In genomic region chr7:100351657-100352058, GRCh38 we compare ENCODE assay signal across 21 cellular contexts. TPM values are rescaled to one million over a fixed set of nuclear protein-coding genes. Genes with fewer than 3 reads are reported as not detected.
A peak's percentile ranks its signal among the peaks of the same experiment; 100 is the strongest.
DNase-seq lines count a peak whose midpoint lies in the region; ATAC-seq lines count a peak whose summit lies in the region.
"Had no signal": no experiment of that assay in that cellular context is flagged by ENCODE, and none has a peak within 500 bp of the region (broad histone marks: within the 10 kb centered on the region; RNA-seq: fewer than 3 reads in every experiment).

No MANE protein-coding gene starts in this region.

- POLR2A ChIA-PET in activated CD4-positive, alpha-beta memory T cell treated with anti-CD3 and anti-CD28 coated beads, Interleukin-2, amount 10 ng/mL, durations not matched to agents 7 days and 5 days (lab: Charles Lee): no interaction called here

- H3K27ac Mint-ChIP-seq in activated T-cell treated with anti-CD3 and anti-CD28 coated beads, Interleukin-2, amount 50 U/mL, for 24 hours: peak overlapping the region; percentile 59
- peak overlapping the region; percentile 80 for H3K27ac Mint-ChIP-seq in activated CD4-positive, alpha-beta memory T cell treated with anti-CD3 and anti-CD28 coated beads, Interleukin-2, amount 10 ng/mL, durations not matched to agents 7 days and 5 days
- H3K27ac Mint-ChIP-seq in effector memory CD8-positive, alpha-beta T cell: peak overlapping the region; percentile 94
- peak overlapping the region; percentile 45 for H3K27ac Mint-ChIP-seq in stimulated activated naive CD8-positive, alpha-beta T cell treated with anti-CD3 and anti-CD28 coated beads, Interleukin-15, Interleukin-2, amounts not matched to agents 100 ng/mL and 50 ng/mL, for 24 hours
- H3K27ac Mint-ChIP-seq: mesothelial cell of epicardium, WTC11 had no signal

- peaks cover 42% of the 10 kb centered on the region for H3K4me1 Mint-ChIP-seq in activated T-cell treated with anti-CD3 and anti-CD28 coated beads, Interleukin-2, amount 50 U/mL, for 24 hours (ENCODE audit: low read depth)
- H3K4me1 Mint-ChIP-seq in activated CD4-positive, alpha-beta memory T cell treated with anti-CD3 and anti-CD28 coated beads, Interleukin-2, amount 10 ng/mL, durations not matched to agents 7 days and 5 days: peaks cover 30% of the 10 kb centered on the region
- H3K4me1 Mint-ChIP-seq in effector memory CD8-positive, alpha-beta T cell (ENCODE audit: low read depth in 2 of 2): peaks cover 28 to 32% of the 10 kb centered on the region in 2 donors
- peaks cover 44% of the 10 kb centered on the region for H3K4me1 Mint-ChIP-seq in stimulated activated naive CD8-positive, alpha-beta T cell treated with anti-CD3 and anti-CD28 coated beads, Interleukin-15, Interleukin-2, amounts not matched to agents 100 ng/mL and 50 ng/mL, for 24 hours (ENCODE audit: low read depth)
- H3K4me1 Mint-ChIP-seq: mesothelial cell of epicardium, WTC11 had no signal

- peak; percentile 24 for ATAC-seq in effector memory CD8-positive, alpha-beta T cell (replicated peaks)
- ATAC-seq: foreskin keratinocyte, WTC11 had no signal

- peaks cover 93% of the 10 kb centered on the region for H3K36me3 Mint-ChIP-seq in activated T-cell treated with anti-CD3 and anti-CD28 coated beads, Interleukin-2, amount 50 U/mL, for 24 hours (ENCODE audit: low read depth)
- peaks cover 61% of the 10 kb centered on the region for H3K36me3 Mint-ChIP-seq in activated CD4-positive, alpha-beta memory T cell treated with anti-CD3 and anti-CD28 coated beads, Interleukin-2, amount 10 ng/mL, durations not matched to agents 7 days and 5 days (ENCODE audit: low read depth)
- H3K36me3 Mint-ChIP-seq in effector memory CD8-positive, alpha-beta T cell (ENCODE audit: insufficient read depth): peaks cover 84% of the 10 kb centered on the region
- peaks cover 62% of the 10 kb centered on the region for H3K36me3 Mint-ChIP-seq in stimulated activated naive CD8-positive, alpha-beta T cell treated with anti-CD3 and anti-CD28 coated beads, Interleukin-15, Interleukin-2, amounts not matched to agents 100 ng/mL and 50 ng/mL, for 24 hours (ENCODE audit: low read depth)

- CTCF ChIA-PET in activated CD4-positive, alpha-beta memory T cell treated with anti-CD3 and anti-CD28 coated beads, Interleukin-2, amount 10 ng/mL, durations not matched to agents 7 days and 5 days (lab: Charles Lee): no interaction called here

- no peaks in the 10 kb centered on the region for H3K27me3 Mint-ChIP-seq in activated T-cell treated with anti-CD3 and anti-CD28 coated beads, Interleukin-2, amount 50 U/mL, for 24 hours
- no peaks in the 10 kb centered on the region for H3K27me3 Mint-ChIP-seq in activated CD4-positive, alpha-beta memory T cell treated with anti-CD3 and anti-CD28 coated beads, Interleukin-2, amount 10 ng/mL, durations not matched to agents 7 days and 5 days
- H3K27me3 Mint-ChIP-seq in effector memory CD8-positive, alpha-beta T cell: no peaks in the 10 kb centered on the region
- no peaks in the 10 kb centered on the region for H3K27me3 Mint-ChIP-seq in stimulated activated naive CD8-positive, alpha-beta T cell treated with anti-CD3 and anti-CD28 coated beads, Interleukin-15, Interleukin-2, amounts not matched to agents 100 ng/mL and 50 ng/mL, for 24 hours

- no peak for DNase-seq in activated T-cell treated with anti-CD3 and anti-CD28 coated beads, Interleukin-2, amount 50 U/mL, for 24 hours
- no peak for DNase-seq in activated T-cell treated with anti-CD3 and anti-CD28 coated beads for 4 hours
- no peak for DNase-seq in activated CD4-positive, alpha-beta memory T cell treated with anti-CD3 and anti-CD28 coated beads, Interleukin-2, amount 10 ng/mL, durations not matched to agents 7 days and 5 days
- DNase-seq in effector memory CD8-positive, alpha-beta T cell: no peak
- DNase-seq in MV-4-11 (lab: John Stamatoyannopoulos, UW): no peak
- no peak for DNase-seq in NCI-H446 (lab: John Stamatoyannopoulos, UW)
- DNase-seq in NCI-H2029 (lab: John Stamatoyannopoulos, UW): no peak
- DNase-seq: amygdala; central memory CD4-positive, alpha-beta T cell; COR-L47; EL; foreskin keratinocyte; NCI-H146; NCI-H345; occipital lobe had no signal

- H3K9me3 Mint-ChIP-seq in activated T-cell treated with anti-CD3 and anti-CD28 coated beads, Interleukin-2, amount 50 U/mL, for 24 hours: no peaks in the 10 kb centered on the region
- no peaks in the 10 kb centered on the region for H3K9me3 Mint-ChIP-seq in activated CD4-positive, alpha-beta memory T cell treated with anti-CD3 and anti-CD28 coated beads, Interleukin-2, amount 10 ng/mL, durations not matched to agents 7 days and 5 days
- H3K9me3 Mint-ChIP-seq in effector memory CD8-positive, alpha-beta T cell: no peaks in the 10 kb centered on the region
- no peaks in the 10 kb centered on the region for H3K9me3 Mint-ChIP-seq in stimulated activated naive CD8-positive, alpha-beta T cell treated with anti-CD3 and anti-CD28 coated beads, Interleukin-15, Interleukin-2, amounts not matched to agents 100 ng/mL and 50 ng/mL, for 24 hours
- H3K9me3 Mint-ChIP-seq: mesothelial cell of epicardium, WTC11 had no signal

- H3K4me3 Mint-ChIP-seq in activated T-cell treated with anti-CD3 and anti-CD28 coated beads, Interleukin-2, amount 50 U/mL, for 24 hours: no peak overlapping the region
- H3K4me3 Mint-ChIP-seq in activated CD4-positive, alpha-beta memory T cell treated with anti-CD3 and anti-CD28 coated beads, Interleukin-2, amount 10 ng/mL, durations not matched to agents 7 days and 5 days: peak overlapping the region; percentile 38
- H3K4me3 Mint-ChIP-seq in effector memory CD8-positive, alpha-beta T cell: peak overlapping the region; percentile 91 to 95
- no peak overlapping the region for H3K4me3 Mint-ChIP-seq in stimulated activated naive CD8-positive, alpha-beta T cell treated with anti-CD3 and anti-CD28 coated beads, Interleukin-15, Interleukin-2, amounts not matched to agents 100 ng/mL and 50 ng/mL, for 24 hours
- H3K4me3 Mint-ChIP-seq: mesothelial cell of epicardium, WTC11 had no signal

RNA-seq across cellular contexts. Expression of gene PILRB, which starts 6.3 kb away (rescaled TPM):
- total RNA-seq in activated CD4-positive, alpha-beta memory T cell treated with anti-CD3 and anti-CD28 coated beads, Interleukin-2, amount 10 ng/mL, durations not matched to agents 7 days and 5 days: 10 to 100 TPM; 39.8 to 40.6 TPM

RNA-seq across cellular contexts. Expression of gene PILRA, which starts 21.6 kb away (rescaled TPM):
- 1 to 10 TPM; 1.3 to 1.5 TPM for total RNA-seq in activated CD4-positive, alpha-beta memory T cell treated with anti-CD3 and anti-CD28 coated beads, Interleukin-2, amount 10 ng/mL, durations not matched to agents 7 days and 5 days

RNA-seq across cellular contexts. Expression of gene SPDYE3, which starts 44.2 kb away (rescaled TPM):
- not detected for total RNA-seq in activated CD4-positive, alpha-beta memory T cell treated with anti-CD3 and anti-CD28 coated beads, Interleukin-2, amount 10 ng/mL, durations not matched to agents 7 days and 5 days
- total RNA-seq: endothelial cell of umbilical vein, foreskin keratinocyte, mesothelial cell of epicardium, occipital lobe, right atrium auricular region, vagina, WTC11 had no signal

Comparison
In these comparisons a context has a peak if more than half of its experiments do, and no peak if none do; other contexts are left out.
1. H3K4me3 Mint-ChIP-seq: peak in activated CD4-positive, alpha-beta memory T cell treated with anti-CD3 and anti-CD28 coated beads, Interleukin-2, amount 10 ng/mL, durations not matched to agents 7 days and 5 days (single experiment) and effector memory CD8-positive, alpha-beta T cell (2 of 2); none in activated T-cell treated with anti-CD3 and anti-CD28 coated beads, Interleukin-2, amount 50 U/mL, for 24 hours (single experiment) and stimulated activated naive CD8-positive, alpha-beta T cell treated with anti-CD3 and anti-CD28 coated beads, Interleukin-15, Interleukin-2, amounts not matched to agents 100 ng/mL and 50 ng/mL, for 24 hours (single experiment).
2. Peak in every context shown above with its lines, with median percentiles within 50 percentile points of each other: H3K27ac Mint-ChIP-seq.